ENCODE assay signal across 1 cellular context in genomic region chr18:13369353-13369752, GRCh38.
TF ChIP-seq lines count a peak whose summit lies in the region.

No MANE protein-coding gene starts in this region.

TF ChIP-seq in HEK293, 187 proteins besides CTCF, POLR2A, EP300 and RAD21 (continued from another document):
- TF ChIP-seq INSM2 (tag by site-specific recombination; IDR thresholded peaks at IDR 0.05) (no peak), ZBTB26 (tag by site-specific recombination; optimal IDR thresholded peaks at IDR 0.05) (no peak), ZNF704 (tag by site-specific recombination; IDR thresholded peaks at IDR 0.05) (no peak), ZNF24 (tag by site-specific recombination; IDR thresholded peaks at IDR 0.05) (no peak), TCF7L2 (IDR thresholded peaks at IDR 0.05; ENCODE audit: borderline replicate concordance, low read depth, low read length) (no peak), ZNF416 (tag by site-specific recombination; IDR thresholded peaks at IDR 0.05) (no peak), ZNF26 (tag by site-specific recombination; IDR thresholded peaks at IDR 0.05) (no peak), ZNF133 (tag by site-specific recombination; IDR thresholded peaks at IDR 0.05) (no peak), ZNF394 (tag by site-specific recombination; IDR thresholded peaks at IDR 0.05; ENCODE audit: borderline replicate concordance) (no peak), KLF9 (tag by site-specific recombination; IDR thresholded peaks at IDR 0.05; ENCODE audit: low read depth) (no peak), ZBTB8A (tag by site-specific recombination; IDR thresholded peaks at IDR 0.05) (no peak), TRIM28 (IDR thresholded peaks at IDR 0.05; ENCODE audit: borderline replicate concordance, low read length) (no peak), YY1 (tag by site-specific recombination; IDR thresholded peaks at IDR 0.05) (no peak), EGR2 (tag by site-specific recombination; IDR thresholded peaks at IDR 0.05; ENCODE audit: low read depth) (peak; percentile 76), ZNF184 (tag by site-specific recombination; IDR thresholded peaks at IDR 0.05) (no peak), SCRT2 (tag by site-specific recombination; IDR thresholded peaks at IDR 0.05) (0 out of 2 replicates have a peak, but pooled peaks have one; percentile 17), ZNF621 (tag by site-specific recombination; IDR thresholded peaks at IDR 0.05) (no peak), ZNF391 (tag by site-specific recombination; IDR thresholded peaks at IDR 0.05; ENCODE audit: borderline replicate concordance, low read depth) (no peak), ZNF2 (tag by site-specific recombination; IDR thresholded peaks at IDR 0.05) (no peak), ZNF239 (tag by site-specific recombination; IDR thresholded peaks at IDR 0.05) (no peak)
